7 cellular contexts compared by ENCODE assay signal in the genomic region with DNA sequence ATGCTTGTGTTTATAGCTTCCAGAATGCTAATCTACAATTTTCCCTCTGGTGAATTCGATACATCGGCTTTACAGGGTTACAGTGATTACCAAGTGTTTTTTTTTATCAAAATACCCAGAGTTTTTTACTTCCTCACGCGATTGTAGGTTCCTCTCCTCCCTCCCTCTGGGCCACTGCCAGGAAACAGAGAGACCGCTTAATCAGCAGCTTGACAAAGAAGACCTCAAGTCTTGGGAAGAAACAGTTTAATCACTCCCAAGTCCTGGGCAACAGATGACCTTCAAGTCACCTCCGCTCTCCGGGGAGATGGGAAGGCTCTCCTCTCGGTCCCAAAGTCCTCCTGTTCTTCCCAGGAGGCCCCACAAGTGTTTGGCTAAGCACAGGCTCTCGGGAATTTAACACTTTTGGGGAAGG. TPM values are rescaled to one million over a fixed set of nuclear protein-coding genes. Genes with fewer than 3 reads are reported as not detected.
A peak's percentile ranks its signal among the peaks of the same experiment; 100 is the strongest.
DNase-seq lines count a peak whose midpoint lies in the region; ATAC-seq and TF ChIP-seq lines count a peak whose summit lies in the region.

No MANE protein-coding gene starts in this region.

- H3K27me3 ChIP-seq in upper lobe of left lung, result no peaks in the 10 kb centered on the region
- no peaks in the 10 kb centered on the region for H3K27me3 ChIP-seq in CD8-positive, alpha-beta memory T cell (ENCODE audit: insufficient read depth, low read length, poor library complexity, severe bottlenecking)

- no peaks in the 10 kb centered on the region for H3K36me3 Mint-ChIP-seq in CD8-positive, alpha-beta memory T cell
- H3K36me3 Mint-ChIP-seq in natural killer cell, result no peaks in the 10 kb centered on the region

- POLR2A ChIA-PET in CD8-positive, alpha-beta memory T cell (lab: Charles Lee), result no interaction called here

- H3K4me3 ChIP-seq in epithelial cell of proximal tubule (ENCODE audit: low read depth, low read length) (no peak overlapping the region), mesodermal cell (ENCODE audit: extremely low read depth, insufficient read depth, low read length, poor library complexity, severe bottlenecking) (no peak overlapping the region), upper lobe of left lung (no peak overlapping the region)
- no peak overlapping the region for H3K4me3 ChIP-seq in CD8-positive, alpha-beta memory T cell (ENCODE audit: low read length)

- peaks cover 6 to 36% of the 10 kb centered on the region in 2 donors for H3K27me3 Mint-ChIP-seq in CD8-positive, alpha-beta memory T cell
- H3K27me3 Mint-ChIP-seq in natural killer cell (ENCODE audit: low read depth in 2 of 2), result peaks cover 28 to 39% of the 10 kb centered on the region in 2 donors

- 51 to 57% methylated on average over 4 to 5 of the region's 9 CpGs for WGBS in mesodermal cell (ENCODE audit: insufficient coverage in 2 of 2), 2 experiments
- WGBS in upper lobe of left lung, 2 donors, result 6 to 8% methylated on average over 9 of the region's 9 CpGs

- no peak overlapping the region for H3K4me3 Mint-ChIP-seq in CD8-positive, alpha-beta memory T cell
- H3K4me3 Mint-ChIP-seq in natural killer cell, result no peak overlapping the region

- DNase-seq in NCI-H2171 treated with DMSO at 0.1 percent for 48 hours (lab: John Stamatoyannopoulos, UW) (peak; percentile 46), epithelial cell of proximal tubule (ENCODE audit: low read depth) (peak; percentile 46), upper lobe of left lung (peak in 1 of 2 donors; percentile 59), G401 (ENCODE audit: low spot score) (no peak), natural killer cell (no peak)
- DNase-seq in CD8-positive, alpha-beta memory T cell, result no peak

- H3K36me3 ChIP-seq in mesodermal cell (ENCODE audit: control insufficient read depth, insufficient read depth, low read length), result no peaks in the 10 kb centered on the region
- H3K36me3 ChIP-seq in upper lobe of left lung, result no peaks in the 10 kb centered on the region
- no peaks in the 10 kb centered on the region for H3K36me3 ChIP-seq in CD8-positive, alpha-beta memory T cell (ENCODE audit: insufficient read depth, low read length)

- intact Hi-C loops in natural killer cell (cut with micrococcal nuclease), result no loop called here

- no peak for TF ChIP-seq EP300 in upper lobe of left lung (IDR thresholded peaks at IDR 0.05)

- no peak for TF ChIP-seq POLR2A in upper lobe of left lung (IDR thresholded peaks at IDR 0.05)

- no peak overlapping the region for H3K27ac Mint-ChIP-seq in CD8-positive, alpha-beta memory T cell
- no peak overlapping the region for H3K27ac Mint-ChIP-seq in natural killer cell

- H3K4me1 Mint-ChIP-seq in CD8-positive, alpha-beta memory T cell, result no peaks in the 10 kb centered on the region
- H3K4me1 Mint-ChIP-seq in natural killer cell, result no peaks in the 10 kb centered on the region

- H3K27ac ChIP-seq in mesodermal cell (ENCODE audit: low read depth, low read length, severe bottlenecking) (peak overlapping the region; percentile 57), upper lobe of left lung (peak overlapping the region; percentile 50 to 78 (median 56))
- H3K27ac ChIP-seq in CD8-positive, alpha-beta memory T cell (ENCODE audit: low read depth, low read length), result no peak overlapping the region

- CTCF ChIA-PET in CD8-positive, alpha-beta memory T cell (lab: Charles Lee), result interaction anchor here (1.6 kb wide), 1 partner anchor 41 kb away, joined by 5 read pairs; no protein-coding TSS in a partner anchor

- no peaks in the 10 kb centered on the region for H3K9me3 Mint-ChIP-seq in CD8-positive, alpha-beta memory T cell
- no peaks in the 10 kb centered on the region for H3K9me3 Mint-ChIP-seq in natural killer cell

- ATAC-seq in upper lobe of left lung (ENCODE audit: low FRiP score in 2 of 2), result peak in 1 of 2 donors; percentile 73
- no peak for ATAC-seq in natural killer cell

- no peak for TF ChIP-seq CTCF in epithelial cell of proximal tubule (conservative IDR thresholded peaks at IDR 0.05; ENCODE audit: low read depth, low read length)
- TF ChIP-seq CTCF in upper lobe of left lung (IDR thresholded peaks at IDR 0.05), result no peak
- TF ChIP-seq CTCF in natural killer cell (IDR thresholded peaks at IDR 0.05), result no peak

- in situ Hi-C loops in G401 (cut with HindIII; ENCODE audit: low sequenced_read_pairs), result no loop called here

- no peaks in the 10 kb centered on the region for H3K9me3 ChIP-seq in mesodermal cell (ENCODE audit: control insufficient read depth, low read length)
- no peaks in the 10 kb centered on the region for H3K9me3 ChIP-seq in upper lobe of left lung
- H3K9me3 ChIP-seq in CD8-positive, alpha-beta memory T cell (ENCODE audit: low read length), result no peaks in the 10 kb centered on the region

- H3K4me1 ChIP-seq in mesodermal cell (ENCODE audit: control insufficient read depth, insufficient read depth, low read length, poor library complexity, severe bottlenecking), result peaks cover 8% of the 10 kb centered on the region
- peaks cover 6 to 21% (median 17%) of the 10 kb centered on the region in 4 donors for H3K4me1 ChIP-seq in upper lobe of left lung
- H3K4me1 ChIP-seq in CD8-positive, alpha-beta memory T cell (ENCODE audit: insufficient read depth, low read length), result no peaks in the 10 kb centered on the region

RNA-seq across cellular contexts. Expression of a gene that starts 23.5 kb away (rescaled TPM):
- 0.07 and 1.3 TPM in 2 replicates for total RNA-seq in epithelial cell of proximal tubule
- polyA plus RNA-seq in mesodermal cell (2013, experiment 1 of 2), result 12.7 TPM
- polyA plus RNA-seq in mesodermal cell (2013, experiment 2 of 2), result 12.1 TPM
- 1 to 10 TPM in 5 of 6 donors, under 1 TPM in 1; 0.49 to 7.3 (median 3.6) TPM for total RNA-seq in upper lobe of left lung
- total RNA-seq in G401 (2014; rRNA removed; shearing (Covaris generic)), result not detected in 2 replicates
- not detected for total RNA-seq in CD8-positive, alpha-beta memory T cell
- polyA plus RNA-seq in CD8-positive, alpha-beta memory T cell, result not detected
- not detected for total RNA-seq in natural killer cell

RNA-seq across cellular contexts. Expression of a gene that starts 33.7 kb away (rescaled TPM):
- 0.14 TPM in 1 of 2 replicates, not detected in the other for total RNA-seq in epithelial cell of proximal tubule
- polyA plus RNA-seq in mesodermal cell (2013, experiment 1 of 2), result 4.2 TPM
- 6.6 TPM for polyA plus RNA-seq in mesodermal cell (2013, experiment 2 of 2)
- total RNA-seq in upper lobe of left lung, result 10 to 100 TPM in 3 of 6 donors, 1 to 10 TPM in 3; 2.4 to 26.0 (median 10.0) TPM
- 0.41 TPM in 1 of 2 replicates, not detected in the other for total RNA-seq in G401 (2014; rRNA removed; shearing (Covaris generic))
- not detected for total RNA-seq in CD8-positive, alpha-beta memory T cell
- polyA plus RNA-seq in CD8-positive, alpha-beta memory T cell, result not detected
- total RNA-seq in natural killer cell, result not detected

RNA-seq across cellular contexts. Expression of a gene that starts 47.4 kb away (rescaled TPM):
- total RNA-seq in epithelial cell of proximal tubule (0.80 and 0.86 TPM in 2 replicates), upper lobe of left lung (10 to 100 TPM in 3 of 6 donors, 1 to 10 TPM in 3; 3.8 to 18.7 (median 9.7) TPM), natural killer cell (not detected)
- polyA plus RNA-seq in mesodermal cell (2013, experiment 1 of 2), result not detected
- polyA plus RNA-seq in mesodermal cell (2013, experiment 2 of 2), result not detected
- 5.3 TPM in 1 of 2 replicates, not detected in the other for total RNA-seq in G401 (2014; rRNA removed; shearing (Covaris generic))
- total RNA-seq in CD8-positive, alpha-beta memory T cell, result not detected
- polyA plus RNA-seq in CD8-positive, alpha-beta memory T cell, result not detected

RNA-seq across cellular contexts. Expression of a gene that starts 52.6 kb away (rescaled TPM):
- total RNA-seq in epithelial cell of proximal tubule, result 70.9 and 140 TPM in 2 replicates
- 23.6 TPM for polyA plus RNA-seq in mesodermal cell (2013, experiment 1 of 2)
- polyA plus RNA-seq in mesodermal cell (2013, experiment 2 of 2), result 19.7 TPM
- 100 to 1,000 TPM in 1 of 6 donors, 10 to 100 TPM in 5; 45.2 to 151 (median 57.3) TPM for total RNA-seq in upper lobe of left lung
- total RNA-seq in G401 (2014; rRNA removed; shearing (Covaris generic)), result 89.3 and 91.6 TPM in 2 replicates
- 100 to 1,000 TPM; 148 to 157 TPM for total RNA-seq in CD8-positive, alpha-beta memory T cell
- polyA plus RNA-seq in CD8-positive, alpha-beta memory T cell, result 34.1 TPM
- 10 to 100 TPM; 50.5 to 58.1 (median 52.7) TPM for total RNA-seq in natural killer cell

Comparison
In these comparisons a context has a peak if more than half of its experiments do, and no peak if none do; other contexts are left out.
1. DNase-seq: peak in NCI-H2171 treated with DMSO at 0.1 percent for 48 hours (single experiment) and epithelial cell of proximal tubule (single experiment); none in G401 (single experiment), CD8-positive, alpha-beta memory T cell (0 of 5) and natural killer cell (single experiment).